Comparison of ENCODE assay signal across 1 cellular context in genomic region chr10:52050429-52051047, GRCh38.
TF ChIP-seq lines count a peak whose summit lies in the region.

No MANE protein-coding gene starts in this region.

TF ChIP-seq in H1, 55 proteins besides CTCF, POLR2A, EP300 and RAD21 (continued from another document):
- TF ChIP-seq CHD7 (IDR thresholded peaks at IDR 0.05; ENCODE audit: insufficient replicate concordance, low read length) (no peak), RNF2 (IDR thresholded peaks at IDR 0.05; ENCODE audit: borderline replicate concordance, low read depth, low read length, missing control alignments, poor library complexity, severe bottlenecking) (no peak), SP1 (IDR thresholded peaks at IDR 0.05; ENCODE audit: low read depth, low read length) (no peak), CBX8 (IDR thresholded peaks at IDR 0.05; ENCODE audit: borderline replicate concordance, low read depth, low read length) (no peak), SIX5 (IDR thresholded peaks at IDR 0.05; ENCODE audit: low read depth, low read length) (no peak), E2F6 (IDR thresholded peaks at IDR 0.05) (no peak), TAF1 (IDR thresholded peaks at IDR 0.05; ENCODE audit: low read depth, low read length) (no peak), POU5F1 (IDR thresholded peaks at IDR 0.05; ENCODE audit: low read depth, low read length) (no peak)
TF ChIP-seq in H1: peak in this region for 0.
